Comparison of ENCODE assay signal across 38 cellular contexts in the genomic region with DNA sequence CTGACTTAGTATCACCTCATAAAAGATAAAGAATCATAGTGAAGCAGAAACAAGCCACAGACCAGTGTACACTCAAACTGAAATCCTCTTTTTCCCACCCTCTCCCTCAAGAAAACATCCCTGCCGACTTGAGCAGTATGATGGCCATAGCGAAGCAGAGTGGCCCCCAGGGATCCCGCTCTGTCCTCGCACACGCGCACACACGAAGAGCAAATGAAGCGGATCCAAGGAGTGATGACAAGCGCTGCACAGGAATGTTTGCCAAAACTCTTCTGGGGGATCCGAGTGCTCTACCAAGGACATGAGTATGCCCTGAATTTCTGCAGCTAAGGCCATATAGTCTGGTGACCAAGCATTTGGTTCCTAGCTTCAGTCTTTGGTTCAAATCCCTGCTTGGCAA.
"Had no signal": no experiment of that assay in that cellular context is flagged by ENCODE, and none has a peak within 500 bp of the region (broad histone marks: within the 10 kb centered on the region; RNA-seq: fewer than 3 reads in every experiment).

No MANE protein-coding gene starts in this region.

- H3K4me3 ChIP-seq: ascending aorta, cardiac muscle cell had no signal

- H3K36me3 ChIP-seq: ascending aorta, cardiac muscle cell had no signal

- ATAC-seq: activated CD8-positive, alpha-beta T cell treated with anti-CD3 and anti-CD28 coated beads for 36 hours; activated naive CD8-positive, alpha-beta T cell treated with anti-CD3 and anti-CD28 coated beads, Interleukin-2, amount 50 U/mL, for 24 hours; activated T-cell treated with anti-CD3 and anti-CD28 coated beads, Interleukin-2, amount 50 U/mL, for 4 hours; activated T-cell treated with anti-CD3 and anti-CD28 coated beads, Interleukin-2, amount 50 U/mL, for 72 hours had no signal

- FAIRE-seq: bronchial epithelial cell, TTC549 had no signal

- H3K9me3 Mint-ChIP-seq: activated CD4-positive, alpha-beta memory T cell treated with anti-CD3 and anti-CD28 coated beads for 36 hours; activated CD4-positive, alpha-beta T cell treated with anti-CD3 and anti-CD28 coated beads, Interleukin-2, amount 10 ng/mL, durations not matched to agents 24 days and 14 days; activated CD8-positive, alpha-beta T cell treated with anti-CD3 and anti-CD28 coated beads for 36 hours; activated naive CD4-positive, alpha-beta T cell treated with anti-CD3 and anti-CD28 coated beads, Interleukin-2, amount 10 ng/mL, durations not matched to agents 7 days and 5 days; activated naive CD4-positive, alpha-beta T cell treated with anti-CD3 and anti-CD28 coated beads, Interleukin-2, amount 50 U/mL, for 24 hours; activated naive CD8-positive, alpha-beta T cell treated with anti-CD3 and anti-CD28 coated beads, Interleukin-2, amount 10 ng/mL, durations not matched to agents 7 days and 5 days; activated naive CD8-positive, alpha-beta T cell treated with anti-CD3 and anti-CD28 coated beads, Interleukin-2, amount 50 U/mL, for 24 hours; activated T-cell treated with anti-CD3 and anti-CD28 coated beads, Interleukin-2, amount 50 U/mL, for 72 hours; activated T-helper 2 cell treated with anti-CD3 and anti-CD28 coated beads, Interferon-gamma antibody, Interleukin-2, Interleukin-4, amounts not matched to agents 10 μg/mL and 5 μg/mL and 100 μg/mL, durations not matched to agents 14 hours and 24 hours and 36 hours; central memory CD8-positive, alpha-beta T cell; T-helper 1 cell treated with Interleukin-12 subunit alpha and Interleukin-12 subunit beta and Interleukin-4 antibody, amounts not matched to agents 30 μg/mL and 1 μg/mL, for 36 hours; T-helper 2 cell treated with Interferon-gamma antibody and Interleukin-4, amounts not matched to agents 5 μg/mL and 100 μg/mL, for 36 hours had no signal

- H3K4me1 Mint-ChIP-seq: activated B cell treated with CpG ODN at 0.5 μM for 24 hours; activated CD4-positive, alpha-beta T cell treated with anti-CD3 and anti-CD28 coated beads, Interleukin-2, amount 10 ng/mL, durations not matched to agents 24 days and 14 days; activated naive CD4-positive, alpha-beta T cell treated with anti-CD3 and anti-CD28 coated beads, Interleukin-2, amount 10 ng/mL, durations not matched to agents 7 days and 5 days; activated naive CD4-positive, alpha-beta T cell treated with anti-CD3 and anti-CD28 coated beads, Interleukin-2, amount 50 U/mL, for 24 hours; activated naive CD8-positive, alpha-beta T cell treated with anti-CD3 and anti-CD28 coated beads, Interleukin-2, amount 10 ng/mL, durations not matched to agents 7 days and 5 days; activated naive CD8-positive, alpha-beta T cell treated with anti-CD3 and anti-CD28 coated beads, Interleukin-2, amount 50 U/mL, for 24 hours; central memory CD8-positive, alpha-beta T cell had no signal

- H3K36me3 Mint-ChIP-seq: activated CD4-positive, alpha-beta memory T cell treated with anti-CD3 and anti-CD28 coated beads for 36 hours; activated naive CD4-positive, alpha-beta T cell treated with anti-CD3 and anti-CD28 coated beads, Interleukin-2, amount 10 ng/mL, durations not matched to agents 7 days and 5 days; activated naive CD4-positive, alpha-beta T cell treated with anti-CD3 and anti-CD28 coated beads, Interleukin-2, amount 50 U/mL, for 24 hours; activated naive CD8-positive, alpha-beta T cell; activated naive CD8-positive, alpha-beta T cell treated with anti-CD3 and anti-CD28 coated beads, Interleukin-2, amount 10 ng/mL, durations not matched to agents 7 days and 5 days; brain had no signal

- H3K4me3 Mint-ChIP-seq: activated B cell treated with CpG ODN at 0.5 μM for 24 hours; activated CD4-positive, alpha-beta memory T cell treated with anti-CD3 and anti-CD28 coated beads for 36 hours; activated CD4-positive, alpha-beta T cell treated with anti-CD3 and anti-CD28 coated beads, Interleukin-2, amount 10 ng/mL, durations not matched to agents 24 days and 14 days; activated CD8-positive, alpha-beta T cell treated with anti-CD3 and anti-CD28 coated beads for 36 hours; activated naive CD4-positive, alpha-beta T cell treated with anti-CD3 and anti-CD28 coated beads, Interleukin-2, amount 10 ng/mL, durations not matched to agents 7 days and 5 days; activated naive CD4-positive, alpha-beta T cell treated with anti-CD3 and anti-CD28 coated beads, Interleukin-2, amount 50 U/mL, for 24 hours; activated naive CD8-positive, alpha-beta T cell; activated naive CD8-positive, alpha-beta T cell treated with anti-CD3 and anti-CD28 coated beads, Interleukin-2, amount 10 ng/mL, durations not matched to agents 7 days and 5 days; activated naive CD8-positive, alpha-beta T cell treated with anti-CD3 and anti-CD28 coated beads, Interleukin-2, amount 50 U/mL, for 24 hours; activated T-cell treated with anti-CD3 and anti-CD28 coated beads, Interleukin-2, amount 50 U/mL, for 4 hours; activated T-cell treated with anti-CD3 and anti-CD28 coated beads, Interleukin-2, amount 50 U/mL, for 72 hours; brain; central memory CD8-positive, alpha-beta T cell; T-helper 1 cell treated with Interleukin-12 subunit alpha and Interleukin-12 subunit beta and Interleukin-4 antibody, amounts not matched to agents 30 μg/mL and 1 μg/mL, for 36 hours; T-helper 2 cell treated with Interferon-gamma antibody and Interleukin-4, amounts not matched to agents 5 μg/mL and 100 μg/mL, for 36 hours had no signal

- DNase-seq: activated B cell treated with CpG ODN at 0.5 μM for 24 hours; activated CD4-positive, alpha-beta memory T cell treated with anti-CD3 and anti-CD28 coated beads for 36 hours; activated CD4-positive, alpha-beta T cell treated with anti-CD3 and anti-CD28 coated beads for 4 hours; activated CD4-positive, alpha-beta T cell treated with anti-CD3 and anti-CD28 coated beads, Interleukin-2, amount 10 ng/mL, durations not matched to agents 24 days and 14 days; activated CD4-positive, alpha-beta T cell treated with anti-CD3 and anti-CD28 coated beads, Interleukin-2, amount 50 U/mL, for 1 hour; activated CD4-positive, alpha-beta T cell treated with anti-CD3 and anti-CD28 coated beads, Interleukin-2, amount 50 U/mL, for 4 hours; activated CD4-positive, CD25-positive, alpha-beta regulatory T cell treated with anti-CD3 and anti-CD28 coated beads, Interleukin-2, amount 50 U/mL, for 72 hours; activated CD8-positive, alpha-beta memory T cell treated with anti-CD3 and anti-CD28 coated beads, Interleukin-2, amount 50 U/mL, for 4 hours; activated CD8-positive, alpha-beta T cell treated with anti-CD3 and anti-CD28 coated beads for 36 hours; activated effector memory CD4-positive, alpha-beta T cell treated with Interleukin-2 at 50 U/mL for 16 hours; activated gamma-delta T cell; activated naive CD4-positive, alpha-beta T cell treated with anti-CD3 and anti-CD28 coated beads, Interleukin-2, amount 10 ng/mL, durations not matched to agents 7 days and 5 days; activated naive CD4-positive, alpha-beta T cell treated with Interleukin-2 at 50 U/mL for 16 hours; activated naive CD8-positive, alpha-beta T cell treated with anti-CD3 and anti-CD28 coated beads, Interleukin-2, amount 10 ng/mL, durations not matched to agents 7 days and 5 days; activated naive CD8-positive, alpha-beta T cell treated with anti-CD3 and anti-CD28 coated beads, Interleukin-2, amount 50 U/mL, for 24 hours; activated T-cell treated with anti-CD3 and anti-CD28 coated beads for 4 hours; activated T-cell treated with anti-CD3 and anti-CD28 coated beads, Interleukin-2, amount 50 U/mL, for 1 hour; activated T-cell treated with anti-CD3 and anti-CD28 coated beads, Interleukin-2, amount 50 U/mL, for 4 hours; activated T-cell treated with anti-CD3 and anti-CD28 coated beads, Interleukin-2, amount 50 U/mL, for 72 hours; amygdala; anterior cingulate cortex; caudate nucleus; cerebellar nuclear complex; T-helper 1 cell; T-helper 2 cell; T-helper 9 cell had no signal

- H3K27ac Mint-ChIP-seq: activated B cell treated with CpG ODN at 0.5 μM for 24 hours; activated CD4-positive, alpha-beta memory T cell treated with anti-CD3 and anti-CD28 coated beads for 36 hours; activated CD4-positive, alpha-beta T cell treated with anti-CD3 and anti-CD28 coated beads, Interleukin-2, amount 10 ng/mL, durations not matched to agents 24 days and 14 days; activated CD8-positive, alpha-beta T cell treated with anti-CD3 and anti-CD28 coated beads for 36 hours; activated naive CD4-positive, alpha-beta T cell treated with anti-CD3 and anti-CD28 coated beads, Interleukin-2, amount 10 ng/mL, durations not matched to agents 7 days and 5 days; activated naive CD4-positive, alpha-beta T cell treated with anti-CD3 and anti-CD28 coated beads, Interleukin-2, amount 50 U/mL, for 24 hours; activated naive CD8-positive, alpha-beta T cell; activated naive CD8-positive, alpha-beta T cell treated with anti-CD3 and anti-CD28 coated beads, Interleukin-2, amount 10 ng/mL, durations not matched to agents 7 days and 5 days; activated naive CD8-positive, alpha-beta T cell treated with anti-CD3 and anti-CD28 coated beads, Interleukin-2, amount 50 U/mL, for 24 hours; activated T-cell treated with anti-CD3 and anti-CD28 coated beads, Interleukin-2, amount 50 U/mL, for 72 hours; activated T-helper 2 cell treated with anti-CD3 and anti-CD28 coated beads, Interferon-gamma antibody, Interleukin-2, Interleukin-4, amounts not matched to agents 10 μg/mL and 5 μg/mL and 100 μg/mL, durations not matched to agents 14 hours and 24 hours and 36 hours; brain; T-helper 1 cell treated with Interleukin-12 subunit alpha and Interleukin-12 subunit beta and Interleukin-4 antibody, amounts not matched to agents 30 μg/mL and 1 μg/mL, for 36 hours; T-helper 2 cell treated with Interferon-gamma antibody and Interleukin-4, amounts not matched to agents 5 μg/mL and 100 μg/mL, for 36 hours had no signal

- H3K27ac ChIP-seq: ascending aorta, cardiac muscle cell, VCaP had no signal

- H3K27me3 Mint-ChIP-seq: brain had no signal

- H3K9me3 ChIP-seq: ascending aorta had no signal
